In the genomic region with DNA sequence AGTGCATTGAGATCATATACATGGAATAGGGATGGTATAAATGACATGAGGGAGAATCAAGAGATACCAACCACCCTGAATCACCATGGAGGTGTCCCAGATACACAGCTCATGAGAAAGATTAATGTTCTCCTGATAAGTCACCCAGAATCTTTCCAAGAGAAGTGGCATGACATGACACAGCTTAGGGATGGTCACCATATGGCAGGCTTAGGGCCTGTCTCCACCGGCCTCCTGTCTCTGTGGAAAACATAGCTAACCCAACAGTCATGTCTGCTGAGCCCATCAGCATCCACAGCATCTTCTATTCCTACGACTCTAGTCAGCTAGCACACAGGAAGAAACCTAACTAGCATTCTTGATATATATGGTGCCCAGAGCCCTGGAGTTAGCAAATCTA, we compare ENCODE assay signal across 17 cellular contexts.
"Had no signal": no experiment of that assay in that cellular context is flagged by ENCODE, and none has a peak within 500 bp of the region (broad histone marks: within the 10 kb centered on the region; RNA-seq: fewer than 3 reads in every experiment).

No MANE protein-coding gene starts in this region.

- H3K9me3 Mint-ChIP-seq: activated B cell treated with CpG ODN at 0.5 μM for 24 hours had no signal

- H3K4me1 ChIP-seq: esophagus squamous epithelium, foreskin keratinocyte, right atrium auricular region, tibial nerve, vagina had no signal

- H3K4me1 Mint-ChIP-seq: activated B cell treated with CpG ODN at 0.5 μM for 24 hours, naive B cell had no signal

- DNase-seq: activated B cell treated with CpG ODN at 0.5 μM for 24 hours; activated CD8-positive, alpha-beta memory T cell treated with anti-CD3 and anti-CD28 coated beads, Interleukin-2, amount 10 ng/mL, durations not matched to agents 7 days and 5 days; activated naive CD4-positive, alpha-beta T cell treated with anti-CD3 and anti-CD28 coated beads, Interleukin-2, amount 50 U/mL, for 16 hours; anterior cingulate cortex; esophagus squamous epithelium; foreskin keratinocyte; left colon; naive B cell; nucleus accumbens; stimulated activated CD4-positive, alpha-beta T cell treated with anti-CD3 and anti-CD28 coated beads, Interleukin-4, amount 100 ng/mL, for 4 hours; T-helper 1 cell had no signal

- H3K36me3 ChIP-seq: right atrium auricular region, tibial nerve, vagina had no signal

- H3K4me3 Mint-ChIP-seq: activated B cell treated with CpG ODN at 0.5 μM for 24 hours; activated CD8-positive, alpha-beta memory T cell treated with anti-CD3 and anti-CD28 coated beads, Interleukin-2, amount 10 ng/mL, durations not matched to agents 7 days and 5 days; naive B cell had no signal

- H3K4me3 ChIP-seq: dorsolateral prefrontal cortex, esophagus squamous epithelium, lung, right atrium auricular region, skin epidermis, tibial nerve, vagina had no signal

- H3K27ac ChIP-seq: esophagus squamous epithelium, foreskin keratinocyte, right atrium auricular region, skin epidermis, tibial nerve, vagina had no signal

- H3K27me3 Mint-ChIP-seq: activated B cell treated with CpG ODN at 0.5 μM for 24 hours; activated CD8-positive, alpha-beta memory T cell treated with anti-CD3 and anti-CD28 coated beads, Interleukin-2, amount 10 ng/mL, durations not matched to agents 7 days and 5 days had no signal

- H3K36me3 Mint-ChIP-seq: naive B cell had no signal

- H3K9me3 ChIP-seq: esophagus squamous epithelium, right atrium auricular region, tibial nerve, vagina had no signal

- H3K27ac Mint-ChIP-seq: activated B cell treated with CpG ODN at 0.5 μM for 24 hours; activated CD8-positive, alpha-beta memory T cell treated with anti-CD3 and anti-CD28 coated beads, Interleukin-2, amount 10 ng/mL, durations not matched to agents 7 days and 5 days; naive B cell had no signal

- H3K27me3 ChIP-seq: dorsolateral prefrontal cortex, esophagus squamous epithelium, foreskin keratinocyte, right atrium auricular region, tibial nerve, vagina had no signal

- ATAC-seq: activated CD8-positive, alpha-beta memory T cell treated with anti-CD3 and anti-CD28 coated beads, Interleukin-2, amount 10 ng/mL, durations not matched to agents 7 days and 5 days; foreskin keratinocyte; left colon had no signal
